ENCODE assay signal across 16 cellular contexts in genomic region chr6:168674595-168674994, GRCh38.
DNase-seq lines count a peak whose midpoint lies in the region; ATAC-seq and TF ChIP-seq lines count a peak whose summit lies in the region.
"Had no signal": no experiment of that assay in that cellular context is flagged by ENCODE, and none has a peak within 500 bp of the region (broad histone marks: within the 10 kb centered on the region; RNA-seq: fewer than 3 reads in every experiment).

No MANE protein-coding gene starts in this region.

- H3K27me3 Mint-ChIP-seq in Caco-2 (ENCODE audit: insufficient read depth, unreplicated experiment) (no peaks in the 10 kb centered on the region), type B pancreatic cell (no peaks in the 10 kb centered on the region)
- H3K27me3 Mint-ChIP-seq: CD4-positive, alpha-beta T cell had no signal

- POLR2A ChIA-PET in Caco-2 (lab: Charles Lee) = no interaction called here

- H3K27ac Mint-ChIP-seq in Caco-2 (ENCODE audit: unreplicated experiment) (peak overlapping the region; percentile 58), type B pancreatic cell (no peak overlapping the region)
- H3K27ac Mint-ChIP-seq: CD4-positive, alpha-beta T cell; GM23338 had no signal

- TF ChIP-seq CTCF in Caco-2 (IDR thresholded peaks at IDR 0.05; ENCODE audit: insufficient read depth in 1 of 2, low read depth in 1 of 2, low read length in 1 of 2, severe bottlenecking in 1 of 2, unreplicated experiment in 1 of 2) (no peak), type B pancreatic cell (conservative IDR thresholded peaks at IDR 0.05) (no peak)

- CTCF ChIA-PET in Caco-2 (lab: Charles Lee) = no interaction called here

- peaks cover 41% of the 10 kb centered on the region for H3K4me1 ChIP-seq in Caco-2
- H3K4me1 ChIP-seq: A549 had no signal

- no peaks in the 10 kb centered on the region; the same call in 1 of the 2 replicates for H3K36me3 ChIP-seq in Caco-2 (ENCODE audit: control insufficient read depth, insufficient read depth, low read length)

- H3K4me3 Mint-ChIP-seq in Caco-2 (ENCODE audit: unreplicated experiment) = no peak overlapping the region
- H3K4me3 Mint-ChIP-seq in type B pancreatic cell = no peak overlapping the region
- H3K4me3 Mint-ChIP-seq: CD4-positive, alpha-beta T cell; GM23338 had no signal

- H3K4me3 ChIP-seq in Caco-2 (ENCODE audit: low read depth, low read length) = no peak overlapping the region
- H3K4me3 ChIP-seq: A549, GM23338 had no signal

- peaks cover 7% of the 10 kb centered on the region for H3K36me3 Mint-ChIP-seq in Caco-2 (ENCODE audit: insufficient read depth, unreplicated experiment)
- H3K36me3 Mint-ChIP-seq in type B pancreatic cell = no peaks in the 10 kb centered on the region

- H3K9me3 Mint-ChIP-seq in Caco-2 (ENCODE audit: unreplicated experiment) (peaks cover 10% of the 10 kb centered on the region), type B pancreatic cell (peaks cover 6% of the 10 kb centered on the region)
- H3K9me3 Mint-ChIP-seq: CD4-positive, alpha-beta T cell had no signal

- H3K9me3 ChIP-seq in Caco-2 = peaks cover 7% of the 10 kb centered on the region; the same call in 1 of the 2 replicates
- H3K9me3 ChIP-seq: A549 had no signal

- peaks cover 36% of the 10 kb centered on the region for H3K4me1 Mint-ChIP-seq in Caco-2 (ENCODE audit: low read depth, unreplicated experiment)
- H3K4me1 Mint-ChIP-seq in type B pancreatic cell (ENCODE audit: unreplicated experiment) = peaks cover 34% of the 10 kb centered on the region

- H3K27me3 ChIP-seq in Caco-2 (replicated peaks; ENCODE audit: control insufficient read depth, insufficient read depth, low read length) = no peaks in the 10 kb centered on the region

- ATAC-seq in Right ventricle myocardium inferior (no peak), left ventricle myocardium superior (no peak)
- ATAC-seq: A549, GM23338, HCT116, HepG2 had no signal

- BruUV-seq in Caco-2 (replicated peaks; lab: Mats Ljungman, UMichigan) = no TSS peak

- peak; percentile 76 for DNase-seq in Right ventricle myocardium inferior (ENCODE audit: missing footprints)
- no peak for DNase-seq in left ventricle myocardium superior
- DNase-seq in Caco-2 = no peak
- DNase-seq in mesenteric fat pad (ENCODE audit: low spot score) = peak; percentile 55
- peak; percentile 27 for DNase-seq in type B pancreatic cell (ENCODE audit: extremely low spot score, unreplicated experiment)
- no peak for DNase-seq in NCI-H1105 treated with DMSO at 0.1 percent for 48 hours (lab: John Stamatoyannopoulos, UW)
- DNase-seq in activated CD8-positive, alpha-beta memory T cell treated with anti-CD3 and anti-CD28 coated beads, Interleukin-2, amount 50 U/mL, for 48 hours = no peak
- DNase-seq: AML-193; CD4-positive, alpha-beta T cell; DMS79 treated with DMSO at 0.1 percent for 48 hours; GF-D8; H7 had no signal

- intact Hi-C loops in Right ventricle myocardium inferior (cut with DNase I) (no loop called here), left ventricle myocardium superior (cut with micrococcal nuclease) (no loop called here), Caco-2 (cut with micrococcal nuclease; ENCODE audit: unreplicated experiment) (no loop called here)

Comparison
In these comparisons a context has a peak if more than half of its experiments do, and no peak if none do; other contexts are left out.
1. DNase-seq: peak in Right ventricle myocardium inferior (single experiment), mesenteric fat pad (single experiment) and type B pancreatic cell (single experiment); none in left ventricle myocardium superior (single experiment), Caco-2 (0 of 2), NCI-H1105 treated with DMSO at 0.1 percent for 48 hours (single experiment) and activated CD8-positive, alpha-beta memory T cell treated with anti-CD3 and anti-CD28 coated beads, Interleukin-2, amount 50 U/mL, for 48 hours (single experiment).